1 cellular context compared by ENCODE assay signal in the genomic region with DNA sequence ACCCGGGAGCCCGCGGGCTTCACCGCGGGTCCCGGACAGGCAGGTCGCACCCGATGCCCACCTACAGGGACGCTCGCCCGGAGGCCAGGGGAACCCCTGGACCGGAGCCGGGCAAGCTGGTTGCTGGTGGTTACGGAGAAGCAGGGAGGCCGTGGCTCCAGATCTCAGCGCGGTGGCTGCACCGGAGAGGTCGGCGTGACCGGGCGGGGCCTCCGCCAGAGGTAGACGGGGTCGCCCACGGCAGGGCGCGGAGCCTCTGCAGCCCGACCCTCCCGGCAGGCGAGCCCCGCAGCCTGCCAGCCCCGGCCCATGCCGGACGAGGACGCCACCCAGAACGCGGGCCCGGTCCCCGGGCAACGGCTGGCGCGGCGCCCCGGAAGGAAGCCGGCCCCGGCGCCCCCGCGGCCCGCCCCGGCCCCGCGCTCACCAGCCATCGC.
TF ChIP-seq lines count a peak whose summit lies in the region.

No MANE protein-coding gene starts in this region.

TF ChIP-seq in SK-N-SH treated with all-trans-retinoic acid at 6 μM for 48 hours, 23 proteins besides CTCF, POLR2A, EP300 and RAD21 (continued from another document):
- no peak for TF ChIP-seq POU6F1 (CRISPR knock-in tag; IDR thresholded peaks at IDR 0.05; ENCODE audit: borderline replicate concordance, low read depth)
